Comparison of ENCODE assay signal across 8 cellular contexts in the genomic region with DNA sequence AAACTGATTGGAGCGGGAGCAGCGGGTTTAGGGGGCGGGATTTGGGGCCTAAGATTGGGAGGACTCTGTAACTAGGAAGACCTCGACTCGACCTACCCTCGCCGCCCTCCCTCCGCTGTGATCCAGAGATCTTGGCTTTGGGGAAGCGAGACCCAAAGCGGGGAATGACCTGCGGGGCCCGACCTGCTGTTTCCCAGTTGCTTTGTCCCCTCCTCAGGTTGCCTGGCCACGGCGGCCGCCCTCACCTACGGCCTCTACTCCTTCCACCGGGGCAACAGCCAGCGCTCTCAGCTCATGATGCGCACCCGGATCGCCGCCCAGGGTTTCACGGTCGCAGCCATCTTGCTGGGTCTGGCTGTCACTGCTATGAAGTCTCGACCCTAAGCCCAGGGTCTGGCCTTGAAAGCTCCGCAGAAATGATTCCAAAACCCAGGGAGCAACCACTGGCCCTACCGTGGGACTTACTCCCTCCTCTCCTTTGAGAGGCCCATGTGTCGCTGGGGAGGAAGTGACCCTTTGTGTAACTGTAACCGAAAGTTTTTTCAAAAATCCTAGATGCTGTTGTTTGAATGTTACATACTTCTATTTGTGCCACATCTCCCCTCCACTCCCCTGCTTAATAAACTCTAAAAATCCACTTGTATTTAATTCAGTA.
DNase-seq lines count a peak whose midpoint lies in the region; ATAC-seq lines count a peak whose summit lies in the region.

No MANE protein-coding gene starts in this region.

- H3K27ac Mint-ChIP-seq in activated naive CD8-positive, alpha-beta T cell treated with anti-CD3 and anti-CD28 coated beads, Interleukin-2, amount 50 U/mL, for 24 hours: peak overlapping the region; percentile 99

- peaks cover 51% of the 10 kb centered on the region for H3K36me3 Mint-ChIP-seq in activated naive CD8-positive, alpha-beta T cell treated with anti-CD3 and anti-CD28 coated beads, Interleukin-2, amount 50 U/mL, for 24 hours (ENCODE audit: low read depth)

- peaks cover 39% of the 10 kb centered on the region for H3K4me1 Mint-ChIP-seq in activated naive CD8-positive, alpha-beta T cell treated with anti-CD3 and anti-CD28 coated beads, Interleukin-2, amount 50 U/mL, for 24 hours

- in situ Hi-C loops in KBM-7 (cut with MboI; ENCODE audit: low pct_unique_long_range_greater_than_20kb, low sequenced_read_pairs): no loop called here

- peak overlapping the region; percentile 86 for H3K4me3 ChIP-seq in iPS-20b (ENCODE audit: low read length)

- peak overlapping the region; percentile 96 for H3K4me3 Mint-ChIP-seq in activated naive CD8-positive, alpha-beta T cell treated with anti-CD3 and anti-CD28 coated beads, Interleukin-2, amount 50 U/mL, for 24 hours

- peak; percentile 92 for DNase-seq in D341Med (ENCODE audit: low spot score)
- no peak for DNase-seq in activated naive CD8-positive, alpha-beta T cell treated with anti-CD3 and anti-CD28 coated beads, Interleukin-2, amount 50 U/mL, for 24 hours
- no peak for DNase-seq in stimulated activated naive CD8-positive, alpha-beta T cell treated with anti-CD3 and anti-CD28 coated beads, Interleukin-15, Interleukin-2, amounts not matched to agents 100 U/mL and 50 U/mL, for 24 hours
- no peak for DNase-seq in KBM-7
- no peak for DNase-seq in NCI-H1092 (lab: John Stamatoyannopoulos, UW)

- H3K27me3 Mint-ChIP-seq in activated naive CD8-positive, alpha-beta T cell treated with anti-CD3 and anti-CD28 coated beads, Interleukin-2, amount 50 U/mL, for 24 hours: no peaks in the 10 kb centered on the region

- no peaks in the 10 kb centered on the region for H3K27me3 ChIP-seq in iPS-20b (ENCODE audit: insufficient read depth, low read length)

- H3K4me1 ChIP-seq in iPS-20b (ENCODE audit: insufficient read depth, low read length): peaks cover 5% of the 10 kb centered on the region; the same call in 1 of the 2 replicates

- ATAC-seq in GM19467 (IDR thresholded peaks at IDR 0.05; ENCODE audit: unreplicated experiment): peak; percentile 22
- ATAC-seq in HG03575 (IDR thresholded peaks at IDR 0.05; ENCODE audit: extremely low read depth, insufficient number of reproducible peaks, low FRiP score, unreplicated experiment): peak; percentile 8
- ATAC-seq in activated naive CD8-positive, alpha-beta T cell treated with anti-CD3 and anti-CD28 coated beads, Interleukin-2, amount 50 U/mL, for 24 hours: peak; percentile 37
- ATAC-seq in stimulated activated naive CD8-positive, alpha-beta T cell treated with anti-CD3 and anti-CD28 coated beads, Interleukin-15, Interleukin-2, amounts not matched to agents 100 U/mL and 50 U/mL, for 24 hours: peak; percentile 30

- peak overlapping the region; percentile 77 for H3K27ac ChIP-seq in iPS-20b (ENCODE audit: low read length)

- H3K9me3 ChIP-seq in iPS-20b (ENCODE audit: insufficient read depth, low read depth, low read length): no peaks in the 10 kb centered on the region

- H3K9me3 Mint-ChIP-seq in activated naive CD8-positive, alpha-beta T cell treated with anti-CD3 and anti-CD28 coated beads, Interleukin-2, amount 50 U/mL, for 24 hours: no peaks in the 10 kb centered on the region

- H3K9ac ChIP-seq in iPS-20b (ENCODE audit: low read depth, low read length): peak overlapping the region; percentile 95

- peaks cover 48% of the 10 kb centered on the region for H3K36me3 ChIP-seq in iPS-20b (ENCODE audit: insufficient read depth, low read depth, low read length)
